18 cellular contexts compared by ENCODE assay signal in the genomic region with DNA sequence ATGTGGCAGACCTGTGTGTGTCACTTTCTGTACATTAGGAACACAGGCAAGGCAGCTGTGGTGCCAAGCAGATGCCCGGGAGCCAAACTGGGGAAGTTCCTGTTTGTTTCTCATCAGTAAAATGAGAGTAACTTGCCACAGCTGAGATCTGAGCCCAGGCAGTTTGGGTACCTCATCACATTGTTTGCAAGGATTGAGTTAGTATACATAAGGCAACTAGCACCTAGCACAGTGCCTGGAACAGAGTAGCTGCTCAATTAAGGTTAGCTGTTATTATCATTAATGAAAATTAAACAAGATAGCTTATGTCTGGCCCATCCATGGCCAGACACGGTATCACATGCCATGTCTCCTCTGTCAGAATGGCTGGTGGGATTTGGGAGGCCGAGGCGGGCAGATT. TPM values are rescaled to one million over a fixed set of nuclear protein-coding genes. Genes with fewer than 3 reads are reported as not detected.
DNase-seq lines count a peak whose midpoint lies in the region; ATAC-seq, FAIRE-seq and TF ChIP-seq lines count a peak whose summit lies in the region.
"Had no signal": no experiment of that assay in that cellular context is flagged by ENCODE, and none has a peak within 500 bp of the region (broad histone marks: within the 10 kb centered on the region; RNA-seq: fewer than 3 reads in every experiment).

No MANE protein-coding gene starts in this region.

- H3K9me3 ChIP-seq in T-helper 17 cell (ENCODE audit: control insufficient read depth, low read length, poor library complexity, severe bottlenecking): no peaks in the 10 kb centered on the region
- no peaks in the 10 kb centered on the region for H3K9me3 ChIP-seq in stomach

- TF ChIP-seq CTCF in RWPE1 (conservative IDR thresholded peaks at IDR 0.05; ENCODE audit: low read depth) (no peak), bronchial epithelial cell (IDR thresholded peaks at IDR 0.05; ENCODE audit: insufficient read depth, low read length, severe bottlenecking) (no peak), osteocyte (IDR thresholded peaks at IDR 0.05) (no peak), stomach (IDR thresholded peaks at IDR 0.05) (no peak)

- no peaks in the 10 kb centered on the region for H3K4me1 ChIP-seq in stomach

- H3K27me3 ChIP-seq in bronchial epithelial cell (ENCODE audit: control insufficient read depth, insufficient read depth, low read length): no peaks in the 10 kb centered on the region
- H3K27me3 ChIP-seq in stomach: no peaks in the 10 kb centered on the region

- FAIRE-seq in bronchial epithelial cell (lab: Jason Lieb, UNC): peak; percentile 88
- FAIRE-seq: D721Med, GM12892 had no signal

- no peaks in the 10 kb centered on the region for H3K9me3 Mint-ChIP-seq in osteocyte (ENCODE audit: unreplicated experiment)
- H3K9me3 Mint-ChIP-seq: CD8-positive, alpha-beta T cell; H9 had no signal

- H3K4me1 Mint-ChIP-seq in osteocyte (ENCODE audit: unreplicated experiment) (no peaks in the 10 kb centered on the region), T-helper 17 cell (peaks cover 6% of the 10 kb centered on the region)
- H3K4me1 Mint-ChIP-seq: CD14-positive monocyte had no signal

- H3K27ac ChIP-seq in RWPE1 (peak overlapping the region; percentile 57), stomach (no peak overlapping the region)
- H3K27ac ChIP-seq: HL-60 had no signal

- intact Hi-C loops in stomach (cut with DNase I; ENCODE audit: low total_unique reads): no loop called here

- ATAC-seq in T-helper 17 cell: no peak
- ATAC-seq: CD8-positive, alpha-beta T cell had no signal

- peaks cover 4% of the 10 kb centered on the region for H3K36me3 Mint-ChIP-seq in osteocyte (ENCODE audit: unreplicated experiment)
- H3K36me3 Mint-ChIP-seq in T-helper 17 cell (ENCODE audit: low read depth): peaks cover 6% of the 10 kb centered on the region

- peaks cover 3% of the 10 kb centered on the region for H3K36me3 ChIP-seq in bronchial epithelial cell (ENCODE audit: control insufficient read depth, insufficient read depth, low read length)
- peaks cover 0 to 71% (median 18%) of the 10 kb centered on the region in 4 donors for H3K36me3 ChIP-seq in stomach

- H3K27ac Mint-ChIP-seq in osteocyte (ENCODE audit: unreplicated experiment) (peak overlapping the region; percentile 45), T-helper 17 cell (no peak overlapping the region)
- H3K27ac Mint-ChIP-seq: CD8-positive, alpha-beta T cell; H9 had no signal

- no peak overlapping the region for H3K4me3 Mint-ChIP-seq in osteocyte (ENCODE audit: unreplicated experiment)
- H3K4me3 Mint-ChIP-seq in T-helper 17 cell: no peak overlapping the region
- H3K4me3 Mint-ChIP-seq: CD14-positive monocyte; CD8-positive, alpha-beta T cell had no signal

- no peak for TF ChIP-seq EP300 in stomach (IDR thresholded peaks at IDR 0.05)

- H3K27me3 Mint-ChIP-seq in osteocyte (ENCODE audit: unreplicated experiment): no peaks in the 10 kb centered on the region
- no peaks in the 10 kb centered on the region for H3K27me3 Mint-ChIP-seq in T-helper 17 cell

- DNase-seq in RWPE1 (ENCODE audit: low spot score) (no peak), bronchial epithelial cell (ENCODE audit: low read depth) (no peak), osteocyte (ENCODE audit: extremely low spot score, unreplicated experiment) (no peak), T-helper 17 cell (no peak), SIG-M5 treated with dmso at 0.1 percent for 504 hours (lab: John Stamatoyannopoulos, UW; ENCODE audit: unreplicated experiment) (no peak), stomach (no peak)
- DNase-seq: CD8-positive, alpha-beta T cell; COR-L47; DND-41; GDM1; GOT3; H9 had no signal

- H3K4me3 ChIP-seq in bronchial epithelial cell (ENCODE audit: low read depth, low read length): no peak overlapping the region
- no peak overlapping the region for H3K4me3 ChIP-seq in stomach

- WGBS in stomach, 5 donors: 82 to 93% (median 90%) methylated on average over 4 of the region's 4 CpGs

- POLR2A ChIA-PET in RWPE1 (lab: Yijun Ruan, JAX; ENCODE audit: low non-redundant PET): no interaction called here

- CTCF ChIA-PET in RWPE1 (lab: Yijun Ruan, JAX): no interaction called here

- TF ChIP-seq POLR2A in stomach (IDR thresholded peaks at IDR 0.05): no peak

RNA-seq across cellular contexts. Expression of a gene that starts 7.8 kb away (rescaled TPM):
- total RNA-seq in bronchial epithelial cell: not detected in 2 replicates
- total RNA-seq in osteocyte: not detected in 2 replicates
- total RNA-seq in T-helper 17 cell: not detected
- 1 to 10 TPM in 3 of 5 donors, not detected in 2; 2.9 to 4.9 (median 4.4) TPM for total RNA-seq in stomach
- 1 to 10 TPM; 1.7 to 3.2 (median 2.6) TPM for polyA plus RNA-seq in stomach
- total RNA-seq: A673; CD8-positive, alpha-beta T cell had no signal
- polyA plus RNA-seq: BJ, CD14-positive monocyte had no signal

RNA-seq across cellular contexts. Expression of a gene that starts 23.0 kb away (rescaled TPM):
- total RNA-seq in bronchial epithelial cell (23.7 and 41.0 TPM in 2 replicates), osteocyte (77.9 and 81.1 TPM in 2 replicates), T-helper 17 cell (10 to 100 TPM; 25.9 to 27.7 TPM), stomach (100 to 1,000 TPM in 2 of 5 donors, 10 to 100 TPM in 3; 41.5 to 145 (median 74.5) TPM)
- polyA plus RNA-seq in stomach: 100 to 1,000 TPM; 139 to 149 (median 146) TPM

RNA-seq across cellular contexts. Expression of a gene that starts 23.1 kb away (rescaled TPM):
- total RNA-seq in bronchial epithelial cell (not detected in 2 replicates), osteocyte (not detected in 2 replicates), T-helper 17 cell (not detected), stomach (not detected)
- polyA plus RNA-seq in stomach: 1 to 10 TPM in 1 of 3 donors, under 1 TPM in 2; 0.18 to 1.2 (median 0.31) TPM
- polyA plus RNA-seq: CD14-positive monocyte had no signal
